19 cellular contexts compared by ENCODE assay signal in the genomic region with DNA sequence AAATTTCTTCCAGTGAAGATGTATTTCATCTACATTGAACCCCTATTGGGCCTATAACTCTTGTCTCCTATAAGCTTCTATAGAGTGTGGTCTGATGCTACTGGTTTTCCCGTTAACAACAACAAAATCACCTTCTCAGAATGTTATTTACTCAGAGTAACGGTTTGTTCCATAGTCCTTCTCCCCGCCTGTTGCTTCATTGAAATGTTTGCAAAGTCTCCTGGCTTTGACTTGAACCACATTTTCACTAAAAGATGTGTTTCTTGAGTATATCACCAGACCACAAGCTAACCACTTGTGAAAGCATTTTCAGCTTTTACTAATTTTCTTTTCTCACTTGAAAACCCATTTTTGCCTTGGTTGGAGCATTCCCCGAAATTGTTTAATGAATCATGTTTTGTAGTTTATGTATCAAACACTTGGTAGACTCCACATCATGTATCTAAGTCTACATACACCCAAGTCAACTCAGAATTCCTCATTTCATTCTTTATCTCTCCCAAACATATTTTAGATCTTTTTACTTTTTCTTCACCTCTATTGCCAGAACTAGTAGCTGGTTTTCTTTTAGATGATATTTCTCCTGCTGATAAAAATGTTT.
DNase-seq lines count a peak whose midpoint lies in the region; ATAC-seq and TF ChIP-seq lines count a peak whose summit lies in the region.
"Had no signal": no experiment of that assay in that cellular context is flagged by ENCODE, and none has a peak within 500 bp of the region (broad histone marks: within the 10 kb centered on the region; RNA-seq: fewer than 3 reads in every experiment).

No MANE protein-coding gene starts in this region.

- H3K9me2 ChIP-seq in Karpas-422 (replicated peaks; ENCODE audit: insufficient read depth, low read length) = no peaks in the 10 kb centered on the region

- CTCF ChIA-PET in activated CD4-positive, alpha-beta T cell treated with anti-CD3 and anti-CD28 coated beads for 36 hours (lab: Charles Lee) = interaction anchor here (0.6 to 2.8 kb wide), 12 partner anchors 11 to 369 kb away, joined by 3 to 14 read pairs (median 4); a partner anchor contains a TSS
- CTCF ChIA-PET in CD4-positive, alpha-beta T cell (lab: Charles Lee) = interaction anchor here (0.9 kb wide), 2 partner anchors 57 to 121 kb away, joined by 3 read pairs; a partner anchor contains a TSS
- CTCF ChIA-PET in activated CD4-positive, alpha-beta memory T cell treated with anti-CD3 and anti-CD28 coated beads, Interleukin-2, amount 10 ng/mL, durations not matched to agents 7 days and 5 days (lab: Charles Lee) = interaction anchor here (0.7 to 3.5 kb wide), 9 partner anchors 14 to 172 kb away, joined by 3 to 22 read pairs (median 5); no protein-coding TSS in a partner anchor

- peak; percentile 76 for ATAC-seq in activated CD4-positive, alpha-beta T cell treated with anti-CD3 and anti-CD28 coated beads for 36 hours
- peak; percentile 28 for ATAC-seq in CD4-positive, alpha-beta T cell (ENCODE audit: poor library complexity)
- ATAC-seq in omental fat pad (ENCODE audit: low FRiP score) = no peak
- ATAC-seq: GM23338, Right ventricle myocardium inferior had no signal

- peaks cover 51% of the 10 kb centered on the region for H3K4me1 Mint-ChIP-seq in activated CD4-positive, alpha-beta T cell treated with anti-CD3 and anti-CD28 coated beads for 36 hours
- H3K4me1 Mint-ChIP-seq in CD4-positive, alpha-beta T cell (ENCODE audit: low read depth) = peaks cover 52% of the 10 kb centered on the region
- peaks cover 69% of the 10 kb centered on the region for H3K4me1 Mint-ChIP-seq in activated CD4-positive, alpha-beta memory T cell treated with anti-CD3 and anti-CD28 coated beads, Interleukin-2, amount 10 ng/mL, durations not matched to agents 7 days and 5 days
- H3K4me1 Mint-ChIP-seq: naive B cell had no signal

- H3K27ac ChIP-seq in CD4-positive, alpha-beta T cell (ENCODE audit: low read depth, low read length) = no peak overlapping the region
- H3K27ac ChIP-seq in effector memory CD4-positive, alpha-beta T cell (ENCODE audit: insufficient read depth, low read length, poor library complexity, severe bottlenecking) = peak overlapping the region; percentile 56
- no peak overlapping the region for H3K27ac ChIP-seq in Karpas-422 (ENCODE audit: low read length)
- H3K27ac ChIP-seq: BLaER1, cardiac muscle cell, dorsolateral prefrontal cortex had no signal

- H3K36me3 Mint-ChIP-seq in activated CD4-positive, alpha-beta T cell treated with anti-CD3 and anti-CD28 coated beads for 36 hours (ENCODE audit: low read depth) = no peaks in the 10 kb centered on the region
- no peaks in the 10 kb centered on the region for H3K36me3 Mint-ChIP-seq in CD4-positive, alpha-beta T cell (ENCODE audit: low read depth)
- H3K36me3 Mint-ChIP-seq in activated CD4-positive, alpha-beta memory T cell treated with anti-CD3 and anti-CD28 coated beads, Interleukin-2, amount 10 ng/mL, durations not matched to agents 7 days and 5 days (ENCODE audit: low read depth) = peaks cover 11% of the 10 kb centered on the region
- H3K36me3 Mint-ChIP-seq: naive B cell had no signal

- H3K4me3 Mint-ChIP-seq in activated CD4-positive, alpha-beta T cell treated with anti-CD3 and anti-CD28 coated beads for 36 hours = peak overlapping the region; percentile 13
- peak overlapping the region; percentile 22 for H3K4me3 Mint-ChIP-seq in CD4-positive, alpha-beta T cell
- peak overlapping the region; percentile 8 for H3K4me3 Mint-ChIP-seq in activated CD4-positive, alpha-beta memory T cell treated with anti-CD3 and anti-CD28 coated beads, Interleukin-2, amount 10 ng/mL, durations not matched to agents 7 days and 5 days
- H3K4me3 Mint-ChIP-seq: GM23338, naive B cell had no signal

- no peak overlapping the region for H3K9ac ChIP-seq in Karpas-422 (ENCODE audit: low read length)
- H3K9ac ChIP-seq: BLaER1 had no signal

- no peaks in the 10 kb centered on the region for H3K9me3 ChIP-seq in CD4-positive, alpha-beta T cell (ENCODE audit: control insufficient read depth, low read length)
- H3K9me3 ChIP-seq in effector memory CD4-positive, alpha-beta T cell (ENCODE audit: control insufficient read depth, low read length) = no peaks in the 10 kb centered on the region
- H3K9me3 ChIP-seq in Karpas-422 (ENCODE audit: low read length) = no peaks in the 10 kb centered on the region
- H3K9me3 ChIP-seq: BLaER1 had no signal

- intact Hi-C loops in activated CD4-positive, alpha-beta T cell treated with anti-CD3 and anti-CD28 coated beads for 36 hours (cut with DNase I, micrococcal nuclease) = loop anchor here (1.0 to 10.0 kb wide), 14 partner anchors 11 to 876 kb away; a partner anchor contains a TSS
- intact Hi-C loops in CD4-positive, alpha-beta T cell (cut with DNase I, micrococcal nuclease) = no loop called here

- no peaks in the 10 kb centered on the region for H3K27me3 ChIP-seq in CD4-positive, alpha-beta T cell (ENCODE audit: control insufficient read depth, insufficient read depth, low read length)
- H3K27me3 ChIP-seq in effector memory CD4-positive, alpha-beta T cell (replicated peaks; ENCODE audit: control insufficient read depth, insufficient read depth, low read length, poor library complexity, severe bottlenecking) = no peaks in the 10 kb centered on the region
- H3K27me3 ChIP-seq in Karpas-422 (ENCODE audit: low read length) = no peaks in the 10 kb centered on the region
- H3K27me3 ChIP-seq: BLaER1, cardiac muscle cell, dorsolateral prefrontal cortex had no signal

- H3K4me1 ChIP-seq in effector memory CD4-positive, alpha-beta T cell (ENCODE audit: control insufficient read depth, insufficient read depth, low read length, poor library complexity, severe bottlenecking) = peaks cover 50% of the 10 kb centered on the region
- H3K4me1 ChIP-seq in Karpas-422 (ENCODE audit: low read length) = no peaks in the 10 kb centered on the region

- no peak overlapping the region for H2AFZ ChIP-seq in Karpas-422 (ENCODE audit: low read length)
- H2AFZ ChIP-seq: GM23338 had no signal

- no peak overlapping the region for H3K4me2 ChIP-seq in Karpas-422 (ENCODE audit: low read depth, low read length, poor library complexity, severe bottlenecking)
- H3K4me2 ChIP-seq: BLaER1, GM23338 had no signal

- H3K9me3 Mint-ChIP-seq in activated CD4-positive, alpha-beta T cell treated with anti-CD3 and anti-CD28 coated beads for 36 hours (ENCODE audit: low read depth) = no peaks in the 10 kb centered on the region
- H3K9me3 Mint-ChIP-seq in CD4-positive, alpha-beta T cell = no peaks in the 10 kb centered on the region
- H3K9me3 Mint-ChIP-seq in activated CD4-positive, alpha-beta memory T cell treated with anti-CD3 and anti-CD28 coated beads, Interleukin-2, amount 10 ng/mL, durations not matched to agents 7 days and 5 days = no peaks in the 10 kb centered on the region
- H3K9me3 Mint-ChIP-seq: GM23338, naive B cell had no signal

- H4K20me1 ChIP-seq in Karpas-422 (ENCODE audit: insufficient read depth, low read depth, low read length) = no peaks in the 10 kb centered on the region
- H4K20me1 ChIP-seq: BLaER1 had no signal

- peak overlapping the region; percentile 89 for H3K27ac Mint-ChIP-seq in activated CD4-positive, alpha-beta T cell treated with anti-CD3 and anti-CD28 coated beads for 36 hours
- H3K27ac Mint-ChIP-seq in CD4-positive, alpha-beta T cell = peak overlapping the region; percentile 52
- peak overlapping the region; percentile 89 for H3K27ac Mint-ChIP-seq in activated CD4-positive, alpha-beta memory T cell treated with anti-CD3 and anti-CD28 coated beads, Interleukin-2, amount 10 ng/mL, durations not matched to agents 7 days and 5 days
- H3K27ac Mint-ChIP-seq: GM23338 had no signal

- DNase-seq in activated CD4-positive, alpha-beta T cell treated with anti-CD3 and anti-CD28 coated beads for 36 hours = peak; percentile 38
- no peak for DNase-seq in activated CD4-positive, alpha-beta T cell treated with anti-CD3 and anti-CD28 coated beads for 48 hours
- no peak for DNase-seq in CD4-positive, alpha-beta T cell
- DNase-seq in activated CD4-positive, alpha-beta memory T cell treated with anti-CD3 and anti-CD28 coated beads, Interleukin-2, amount 10 ng/mL, durations not matched to agents 7 days and 5 days = peak; percentile 48
- DNase-seq in effector memory CD4-positive, alpha-beta T cell = no peak
- DNase-seq in Karpas-422 (no peak), omental fat pad (ENCODE audit: low spot score) (no peak), SHP77 (lab: John Stamatoyannopoulos, UW) (no peak)
- DNase-seq: dorsolateral prefrontal cortex, erythroblast, GDM1, mesenchymal stem cell, naive B cell, NCI-H526 treated with DMSO at 0.1 percent for 48 hours, SW 1271 had no signal

- H3K27me3 Mint-ChIP-seq in activated CD4-positive, alpha-beta T cell treated with anti-CD3 and anti-CD28 coated beads for 36 hours = no peaks in the 10 kb centered on the region
- H3K27me3 Mint-ChIP-seq in CD4-positive, alpha-beta T cell = no peaks in the 10 kb centered on the region
- H3K27me3 Mint-ChIP-seq in activated CD4-positive, alpha-beta memory T cell treated with anti-CD3 and anti-CD28 coated beads, Interleukin-2, amount 10 ng/mL, durations not matched to agents 7 days and 5 days = no peaks in the 10 kb centered on the region

- no peaks in the 10 kb centered on the region for H3K79me2 ChIP-seq in Karpas-422 (ENCODE audit: low read length)

- POLR2A ChIA-PET in activated CD4-positive, alpha-beta T cell treated with anti-CD3 and anti-CD28 coated beads for 36 hours (lab: Charles Lee) = interaction anchor here (1.2 to 2.3 kb wide), 2 partner anchors 11 to 120 kb away, joined by 4 to 8 read pairs; no protein-coding TSS in a partner anchor
- POLR2A ChIA-PET in CD4-positive, alpha-beta T cell (lab: Charles Lee) = interaction anchor here (0.7 to 2.2 kb wide), 5 partner anchors 12 to 172 kb away, joined by 3 to 22 read pairs (median 4); no protein-coding TSS in a partner anchor
- POLR2A ChIA-PET in activated CD4-positive, alpha-beta memory T cell treated with anti-CD3 and anti-CD28 coated beads, Interleukin-2, amount 10 ng/mL, durations not matched to agents 7 days and 5 days (lab: Charles Lee) = interaction anchor here (1.0 to 7.3 kb wide), 19 partner anchors 11 to 645 kb away, joined by 3 to 242 read pairs (median 5); a partner anchor contains a TSS

- no peak for TF ChIP-seq CTCF in CD4-positive, alpha-beta T cell (IDR thresholded peaks at IDR 0.05)
- no peak for TF ChIP-seq CTCF in omental fat pad (IDR thresholded peaks at IDR 0.05)

- H3K36me3 ChIP-seq in effector memory CD4-positive, alpha-beta T cell (ENCODE audit: control insufficient read depth, insufficient read depth, low read length) = no peaks in the 10 kb centered on the region
- no peaks in the 10 kb centered on the region for H3K36me3 ChIP-seq in Karpas-422 (ENCODE audit: insufficient read depth, low read length)
- H3K36me3 ChIP-seq: BLaER1, cardiac muscle cell had no signal

- H3K4me3 ChIP-seq in effector memory CD4-positive, alpha-beta T cell (ENCODE audit: insufficient read depth, low read depth, low read length, poor library complexity, severe bottlenecking) = no peak overlapping the region
- no peak overlapping the region for H3K4me3 ChIP-seq in Karpas-422 (ENCODE audit: low read length)
- H3K4me3 ChIP-seq: BLaER1, cardiac muscle cell, dorsolateral prefrontal cortex, GM23338 had no signal

Comparison
In these comparisons a context has a peak if more than half of its experiments do, and no peak if none do; other contexts are left out.
1. DNase-seq: peak in activated CD4-positive, alpha-beta T cell treated with anti-CD3 and anti-CD28 coated beads for 36 hours (single experiment) and activated CD4-positive, alpha-beta memory T cell treated with anti-CD3 and anti-CD28 coated beads, Interleukin-2, amount 10 ng/mL, durations not matched to agents 7 days and 5 days (single experiment); none in activated CD4-positive, alpha-beta T cell treated with anti-CD3 and anti-CD28 coated beads for 48 hours (single experiment), CD4-positive, alpha-beta T cell (0 of 10), effector memory CD4-positive, alpha-beta T cell (0 of 3), Karpas-422 (single experiment), omental fat pad (single experiment) and SHP77 (0 of 2).
2. intact Hi-C loops: an anchor here in activated CD4-positive, alpha-beta T cell treated with anti-CD3 and anti-CD28 coated beads for 36 hours (1.0 to 10.0 kb wide); none called in CD4-positive, alpha-beta T cell.
3. Peak in every context shown above with its lines, with median percentiles within 50 percentile points of each other: H3K27ac Mint-ChIP-seq and H3K4me3 Mint-ChIP-seq.